ENCODE assay signal across 23 cellular contexts in genomic region chr2:121825003-121825950, GRCh38.
DNase-seq lines count a peak whose midpoint lies in the region; ATAC-seq and TF ChIP-seq lines count a peak whose summit lies in the region.
"Had no signal": no experiment of that assay in that cellular context is flagged by ENCODE, and none has a peak within 500 bp of the region (broad histone marks: within the 10 kb centered on the region; RNA-seq: fewer than 3 reads in every experiment).

No MANE protein-coding gene starts in this region.

- ATAC-seq in activated naive CD4-positive, alpha-beta T cell treated with anti-CD3 and anti-CD28 coated beads, Interleukin-2, amount 50 U/mL, for 72 hours = no peak
- ATAC-seq: A549; esophagus mucosa; gastrocnemius medialis; naive thymus-derived CD8-positive, alpha-beta T cell; PC-3 had no signal

- no peak overlapping the region for H3K4me3 Mint-ChIP-seq in endodermal cell
- H3K4me3 Mint-ChIP-seq in nephron progenitor cell = no peak overlapping the region
- H3K4me3 Mint-ChIP-seq: activated B cell treated with CpG ODN at 0.5 μM for 24 hours; activated CD4-positive, alpha-beta memory T cell treated with anti-CD3 and anti-CD28 coated beads for 36 hours; memory B cell; naive thymus-derived CD8-positive, alpha-beta T cell; stimulated activated naive CD8-positive, alpha-beta T cell treated with anti-CD3 and anti-CD28 coated beads, Interleukin-15, Interleukin-2, amounts not matched to agents 100 ng/mL and 50 ng/mL, for 24 hours had no signal

- H3K27ac Mint-ChIP-seq in endodermal cell (no peak overlapping the region), nephron progenitor cell (no peak overlapping the region)
- H3K27ac Mint-ChIP-seq in activated naive CD4-positive, alpha-beta T cell treated with anti-CD3 and anti-CD28 coated beads, Interleukin-2, amount 50 U/mL, for 72 hours = no peak overlapping the region
- H3K27ac Mint-ChIP-seq: activated B cell treated with CpG ODN at 0.5 μM for 24 hours; activated CD4-positive, alpha-beta memory T cell treated with anti-CD3 and anti-CD28 coated beads for 36 hours; memory B cell; naive thymus-derived CD8-positive, alpha-beta T cell; stimulated activated naive CD8-positive, alpha-beta T cell treated with anti-CD3 and anti-CD28 coated beads, Interleukin-15, Interleukin-2, amounts not matched to agents 100 ng/mL and 50 ng/mL, for 24 hours had no signal

- no peak for TF ChIP-seq RAD21 in SK-N-SH (IDR thresholded peaks at IDR 0.05; ENCODE audit: low read length)

- no peak for TF ChIP-seq CTCF in endodermal cell (conservative IDR thresholded peaks at IDR 0.05)
- TF ChIP-seq CTCF in nephron progenitor cell (IDR thresholded peaks at IDR 0.05) = no peak
- no peak for TF ChIP-seq CTCF in SK-N-SH (IDR thresholded peaks at IDR 0.05)

- no peaks in the 10 kb centered on the region for H3K27me3 ChIP-seq in BLaER1 treated with 17β-estradiol and CSF1 and Interleukin-3, amounts not matched to agents 10 nM and 100 nM
- H3K27me3 ChIP-seq in endodermal cell (ENCODE audit: control insufficient read depth, insufficient read depth, low read length, poor library complexity, severe bottlenecking) = no peaks in the 10 kb centered on the region
- H3K27me3 ChIP-seq in MG63 = no peaks in the 10 kb centered on the region; the same call in 1 of the 2 replicates
- no peaks in the 10 kb centered on the region for H3K27me3 ChIP-seq in SK-N-SH (ENCODE audit: insufficient read depth)
- H3K27me3 ChIP-seq: gastrocnemius medialis had no signal

- CTCF ChIA-PET in SK-N-SH (lab: Yijun Ruan, JAX) = interaction anchor here (1.0 to 1.4 kb wide), 2 partner anchors 10 to 14 kb away, joined by 3 to 5 read pairs; no protein-coding TSS in a partner anchor

- H3K27me3 Mint-ChIP-seq in endodermal cell (ENCODE audit: insufficient read depth) (no peaks in the 10 kb centered on the region), nephron progenitor cell (ENCODE audit: low read depth, poor library complexity) (peaks cover 2% of the 10 kb centered on the region)
- H3K27me3 Mint-ChIP-seq: activated CD4-positive, alpha-beta memory T cell treated with anti-CD3 and anti-CD28 coated beads for 36 hours; stimulated activated naive CD8-positive, alpha-beta T cell treated with anti-CD3 and anti-CD28 coated beads, Interleukin-15, Interleukin-2, amounts not matched to agents 100 ng/mL and 50 ng/mL, for 24 hours had no signal

- H3K9me3 ChIP-seq in BLaER1 treated with 17β-estradiol and CSF1 and Interleukin-3, amounts not matched to agents 10 nM and 100 nM (replicated peaks in 1 of 11) = peaks cover 7 to 18% (median 14%) of the 10 kb centered on the region in 11 experiments; a peak in 16 of 22 replicates
- peaks cover 9% of the 10 kb centered on the region for H3K9me3 ChIP-seq in endodermal cell (ENCODE audit: control insufficient read depth, low read length)
- H3K9me3 ChIP-seq in MG63 = no peaks in the 10 kb centered on the region
- no peaks in the 10 kb centered on the region for H3K9me3 ChIP-seq in SK-N-SH
- H3K9me3 ChIP-seq: A549, gastrocnemius medialis, SJSA1 had no signal

- H3K4me1 Mint-ChIP-seq in endodermal cell (no peaks in the 10 kb centered on the region), nephron progenitor cell (peaks cover 5% of the 10 kb centered on the region)
- H3K4me1 Mint-ChIP-seq: activated B cell treated with CpG ODN at 0.5 μM for 24 hours; memory B cell; naive thymus-derived CD8-positive, alpha-beta T cell had no signal

- H3K4me3 ChIP-seq in BLaER1 treated with 17β-estradiol and CSF1 and Interleukin-3, amounts not matched to agents 10 nM and 100 nM = no peak overlapping the region
- H3K4me3 ChIP-seq in endodermal cell (ENCODE audit: low read length) (no peak overlapping the region), MG63 (no peak overlapping the region), SK-N-SH (ENCODE audit: low read depth in 2 of 2, low read length in 1 of 2) (no peak overlapping the region)
- H3K4me3 ChIP-seq: A549, gastrocnemius medialis, SJSA1 had no signal

- peaks cover 0 to 39% (median 31%) of the 10 kb centered on the region in 10 experiments; a peak in 15 of 20 replicates for H3K4me1 ChIP-seq in BLaER1 treated with 17β-estradiol and CSF1 and Interleukin-3, amounts not matched to agents 10 nM and 100 nM
- no peaks in the 10 kb centered on the region for H3K4me1 ChIP-seq in endodermal cell (ENCODE audit: control insufficient read depth, insufficient read depth, low read length)
- no peaks in the 10 kb centered on the region for H3K4me1 ChIP-seq in SK-N-SH (ENCODE audit: control insufficient read depth in 1 of 2, insufficient read depth in 2 of 2, low read depth in 1 of 2, low read length in 1 of 2)
- H3K4me1 ChIP-seq: A549, gastrocnemius medialis, SJSA1 had no signal

- H3K27ac ChIP-seq in BLaER1 treated with 17β-estradiol and CSF1 and Interleukin-3, amounts not matched to agents 10 nM and 100 nM = no peak overlapping the region
- H3K27ac ChIP-seq in endodermal cell (ENCODE audit: low read depth, low read length) (no peak overlapping the region), SK-N-SH (ENCODE audit: low read depth in 2 of 2, low read length in 1 of 2) (no peak overlapping the region)
- H3K27ac ChIP-seq: A549, gastrocnemius medialis, SJSA1 had no signal

- H3K9me2 ChIP-seq in SK-N-SH = no peaks in the 10 kb centered on the region

- H3K36me3 ChIP-seq in BLaER1 treated with 17β-estradiol and CSF1 and Interleukin-3, amounts not matched to agents 10 nM and 100 nM = no peaks in the 10 kb centered on the region
- H3K36me3 ChIP-seq in endodermal cell (ENCODE audit: control insufficient read depth, insufficient read depth, low read length) = no peaks in the 10 kb centered on the region
- no peaks in the 10 kb centered on the region for H3K36me3 ChIP-seq in MG63
- no peaks in the 10 kb centered on the region for H3K36me3 ChIP-seq in SK-N-SH (replicated peaks in 1 of 2; ENCODE audit: control insufficient read depth in 1 of 2, insufficient read depth in 2 of 2, low read length in 1 of 2)
- H3K36me3 ChIP-seq: gastrocnemius medialis, SJSA1 had no signal

- WGBS in endodermal cell (ENCODE audit: insufficient coverage in 1 of 2, insufficient read length in 1 of 2), 2 experiments = 85 to 86% methylated on average over 7 to 8 of the region's 8 CpGs
- 31% methylated on average over 8 of the region's 8 CpGs for WGBS in SK-N-SH (ENCODE audit: low lambda C conversion rate)

- H3K9ac ChIP-seq in BLaER1 treated with 17β-estradiol and CSF1 and Interleukin-3, amounts not matched to agents 10 nM and 100 nM = no peak overlapping the region
- H3K9ac ChIP-seq in endodermal cell (ENCODE audit: extremely low read depth, low read length, poor library complexity, severe bottlenecking) (no peak overlapping the region), SK-N-SH (no peak overlapping the region)

- H3K36me3 Mint-ChIP-seq in endodermal cell (ENCODE audit: low read depth) = no peaks in the 10 kb centered on the region
- H3K36me3 Mint-ChIP-seq in nephron progenitor cell (ENCODE audit: low read depth) = peaks cover 6% of the 10 kb centered on the region
- no peaks in the 10 kb centered on the region for H3K36me3 Mint-ChIP-seq in activated naive CD4-positive, alpha-beta T cell treated with anti-CD3 and anti-CD28 coated beads, Interleukin-2, amount 50 U/mL, for 72 hours
- H3K36me3 Mint-ChIP-seq: activated CD4-positive, alpha-beta memory T cell treated with anti-CD3 and anti-CD28 coated beads for 36 hours; memory B cell; naive thymus-derived CD8-positive, alpha-beta T cell had no signal

- peak overlapping the region in 8 of 11 experiments; percentile 10 to 76 (median 38); a peak in 11 of 22 replicates for H3K4me2 ChIP-seq in BLaER1 treated with 17β-estradiol and CSF1 and Interleukin-3, amounts not matched to agents 10 nM and 100 nM
- H3K4me2 ChIP-seq in SK-N-SH = no peak overlapping the region
- H3K4me2 ChIP-seq: A549 had no signal

- H2AFZ ChIP-seq in SK-N-SH (ENCODE audit: low read depth) = no peak overlapping the region

- TF ChIP-seq EP300 in SK-N-SH (IDR thresholded peaks at IDR 0.05; ENCODE audit: borderline replicate concordance in 1 of 2, low read depth in 1 of 2, low read length in 1 of 2) = no peak

- no peaks in the 10 kb centered on the region for H3F3A ChIP-seq in SK-N-SH (replicated peaks; ENCODE audit: insufficient read depth)

- POLR2A ChIA-PET in SK-N-SH (lab: Yijun Ruan, JAX) = no interaction called here

- no peaks in the 10 kb centered on the region for H4K20me1 ChIP-seq in BLaER1 treated with 17β-estradiol and CSF1 and Interleukin-3, amounts not matched to agents 10 nM and 100 nM
- H4K20me1 ChIP-seq in SK-N-SH (ENCODE audit: insufficient read depth) = no peaks in the 10 kb centered on the region

- H3K9me3 Mint-ChIP-seq in endodermal cell = peaks cover 12% of the 10 kb centered on the region
- H3K9me3 Mint-ChIP-seq in nephron progenitor cell = peaks cover 24% of the 10 kb centered on the region
- H3K9me3 Mint-ChIP-seq in activated naive CD4-positive, alpha-beta T cell treated with anti-CD3 and anti-CD28 coated beads, Interleukin-2, amount 50 U/mL, for 72 hours = no peaks in the 10 kb centered on the region
- H3K9me3 Mint-ChIP-seq: activated CD4-positive, alpha-beta memory T cell treated with anti-CD3 and anti-CD28 coated beads for 36 hours; memory B cell; naive thymus-derived CD8-positive, alpha-beta T cell; stimulated activated naive CD8-positive, alpha-beta T cell treated with anti-CD3 and anti-CD28 coated beads, Interleukin-15, Interleukin-2, amounts not matched to agents 100 ng/mL and 50 ng/mL, for 24 hours had no signal

- peak in 2 of 3 experiments; percentile 35 to 76 for DNase-seq in NCI-H1417 (lab: John Stamatoyannopoulos, UW)
- DNase-seq in NCI-H526 treated with DMSO at 0.1 percent for 48 hours (lab: John Stamatoyannopoulos, UW) = peak; percentile 14
- peak; percentile 47 for DNase-seq in endodermal cell
- DNase-seq in MG63 = no peak
- DNase-seq in nephron progenitor cell = no peak
- no peak for DNase-seq in SK-N-SH
- no peak for DNase-seq in activated naive CD4-positive, alpha-beta T cell treated with anti-CD3 and anti-CD28 coated beads, Interleukin-2, amount 50 U/mL, for 72 hours (ENCODE audit: low spot score in 2 of 2)
- DNase-seq: activated B cell treated with CpG ODN at 0.5 μM for 24 hours; activated CD4-positive, alpha-beta memory T cell treated with anti-CD3 and anti-CD28 coated beads for 36 hours; amniotic stem cell; C1 segment of cervical spinal cord; central memory CD4-positive, alpha-beta T cell; gastrocnemius medialis; Karpas-422; naive thymus-derived CD8-positive, alpha-beta T cell; PC-3; trophoblast cell had no signal

- no peaks in the 10 kb centered on the region for H3K79me2 ChIP-seq in SK-N-SH (ENCODE audit: insufficient read depth)

TF ChIP-seq in SK-N-SH, 30 proteins besides CTCF, POLR2A, EP300 and RAD21:
- no peak for TF ChIP-seq FOSL2 (IDR thresholded peaks at IDR 0.05; ENCODE audit: borderline replicate concordance, low read depth)
- TF ChIP-seq YY1 (IDR thresholded peaks at IDR 0.05; ENCODE audit: low read depth) = no peak
- no peak for TF ChIP-seq ELF1 (IDR thresholded peaks at IDR 0.05)
- no peak for TF ChIP-seq NFIC (IDR thresholded peaks at IDR 0.05; ENCODE audit: borderline replicate concordance)

Comparison
In these comparisons a context has a peak if more than half of its experiments do, and no peak if none do; other contexts are left out.
1. DNase-seq: peak in NCI-H1417 (2 of 3), NCI-H526 treated with DMSO at 0.1 percent for 48 hours (single experiment) and endodermal cell (single experiment); none in MG63 (single experiment), nephron progenitor cell (single experiment), SK-N-SH (single experiment) and activated naive CD4-positive, alpha-beta T cell treated with anti-CD3 and anti-CD28 coated beads, Interleukin-2, amount 50 U/mL, for 72 hours (0 of 2).